In the genomic region with DNA sequence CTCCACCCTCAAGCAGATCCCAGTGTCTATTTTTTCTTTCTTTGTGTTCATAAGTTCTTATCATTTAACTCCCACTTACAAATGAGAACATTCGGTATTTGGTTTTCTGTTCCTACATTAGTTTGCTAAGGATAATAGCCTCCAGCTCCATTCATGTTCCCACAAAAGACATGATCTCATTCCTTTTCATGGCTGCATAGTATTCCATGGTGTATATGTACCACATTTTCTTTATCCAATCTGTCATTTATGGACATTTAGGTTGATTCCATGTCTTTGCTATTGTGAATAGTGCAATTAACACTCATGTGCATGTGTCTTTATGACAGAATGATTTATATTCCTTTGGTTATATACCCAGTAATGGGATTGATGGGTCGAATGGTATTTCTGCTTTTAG, we compare ENCODE assay signal across 5 cellular contexts.
TF ChIP-seq lines count a peak whose summit lies in the region.

No MANE protein-coding gene starts in this region.

TF ChIP-seq in HEK293, 187 proteins besides CTCF, POLR2A, EP300 and RAD21:
- TF ChIP-seq, protein P1, sequence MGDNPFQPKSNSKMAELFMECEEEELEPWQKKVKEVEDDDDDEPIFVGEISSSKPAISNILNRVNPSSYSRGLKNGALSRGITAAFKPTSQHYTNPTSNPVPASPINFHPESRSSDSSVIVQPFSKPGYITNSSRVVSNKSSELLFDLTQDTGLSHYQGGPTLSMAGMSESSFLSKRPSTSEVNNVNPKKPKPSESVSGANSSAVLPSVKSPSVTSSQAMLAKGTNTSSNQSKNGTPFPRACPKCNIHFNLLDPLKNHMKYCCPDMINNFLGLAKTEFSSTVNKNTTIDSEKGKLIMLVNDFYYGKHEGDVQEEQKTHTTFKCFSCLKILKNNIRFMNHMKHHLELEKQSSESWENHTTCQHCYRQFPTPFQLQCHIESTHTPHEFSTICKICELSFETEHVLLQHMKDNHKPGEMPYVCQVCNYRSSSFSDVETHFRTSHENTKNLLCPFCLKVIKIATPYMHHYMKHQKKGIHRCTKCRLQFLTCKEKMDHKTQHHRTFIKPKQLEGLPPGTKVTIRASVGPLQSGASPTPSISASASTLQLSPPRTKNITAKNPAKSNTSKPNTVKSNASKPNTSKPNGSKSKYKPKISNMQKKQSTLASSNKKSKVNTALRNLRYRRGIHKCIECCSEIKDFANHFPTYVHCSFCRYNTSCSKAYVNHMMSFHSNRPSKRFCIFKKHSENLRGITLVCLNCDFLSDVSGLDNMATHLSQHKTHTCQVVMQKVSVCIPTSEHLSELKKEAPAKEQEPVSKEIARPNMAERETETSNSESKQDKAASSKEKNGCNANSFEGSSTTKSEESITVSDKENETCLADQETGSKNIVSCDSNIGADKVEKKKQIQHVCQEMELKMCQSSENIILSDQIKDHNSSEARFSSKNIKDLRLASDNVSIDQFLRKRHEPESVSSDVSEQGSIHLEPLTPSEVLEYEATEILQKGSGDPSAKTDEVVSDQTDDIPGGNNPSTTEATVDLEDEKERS (tag by site-specific recombination; IDR thresholded peaks at IDR 0.05): peak; percentile 83; the same call in 1 of the 2 replicates
- TF ChIP-seq ZNF146 (tag by site-specific recombination; IDR thresholded peaks at IDR 0.05): peak; percentile 96
- TF ChIP-seq, protein P2, sequence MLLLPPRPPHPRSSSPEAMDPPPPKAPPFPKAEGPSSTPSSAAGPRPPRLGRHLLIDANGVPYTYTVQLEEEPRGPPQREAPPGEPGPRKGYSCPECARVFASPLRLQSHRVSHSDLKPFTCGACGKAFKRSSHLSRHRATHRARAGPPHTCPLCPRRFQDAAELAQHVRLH (tag by site-specific recombination; IDR thresholded peaks at IDR 0.05): 0 out of 2 replicates have a peak, but pooled peaks have one; percentile 45
TF ChIP-seq in HEK293: peak in this region for 3; not testable (repeated sequence) for 184.

TF ChIP-seq in SK-N-SH treated with all-trans-retinoic acid at 6 μM for 48 hours, 23 proteins besides CTCF, POLR2A, EP300 and RAD21:
- peak; percentile 87 for TF ChIP-seq ZNF8 (CRISPR knock-in tag; IDR thresholded peaks at IDR 0.05)

TF ChIP-seq in WTC11, 78 proteins besides CTCF, POLR2A, EP300 and RAD21:
- TF ChIP-seq GTF2I (CRISPR knock-in tag; conservative IDR thresholded peaks at IDR 0.05): peak; percentile 82

TF ChIP-seq in K562, 482 proteins besides CTCF, POLR2A, EP300 and RAD21:
- TF ChIP-seq ZNF146 (CRISPR knock-in tag; IDR thresholded peaks at IDR 0.05; ENCODE audit: unreplicated experiment): peak; percentile 92

TF ChIP-seq in H1, 55 proteins besides CTCF, POLR2A, EP300 and RAD21:
- peak; percentile 73 for TF ChIP-seq KDM1A (IDR thresholded peaks at IDR 0.05; ENCODE audit: borderline replicate concordance, low read length)
